Comparison of ENCODE assay signal across 25 cellular contexts in genomic region chr11:45472713-45473317, GRCh38.
"Had no signal": no experiment of that assay in that cellular context is flagged by ENCODE, and none has a peak within 500 bp of the region (broad histone marks: within the 10 kb centered on the region; RNA-seq: fewer than 3 reads in every experiment).

No MANE protein-coding gene starts in this region.

- H3K27me3 Mint-ChIP-seq: activated CD4-positive, alpha-beta memory T cell treated with anti-CD3 and anti-CD28 coated beads, Interleukin-2, amount 10 ng/mL, durations not matched to agents 7 days and 5 days; central memory CD8-positive, alpha-beta T cell had no signal

- H3K27ac ChIP-seq: brain microvascular endothelial cell, coronary artery, gastrocnemius medialis, heart left ventricle, left lung, thyroid gland had no signal

- H3K27ac Mint-ChIP-seq: activated B cell treated with CpG ODN at 0.5 μM for 24 hours; activated CD4-positive, alpha-beta memory T cell treated with anti-CD3 and anti-CD28 coated beads, Interleukin-2, amount 10 ng/mL, durations not matched to agents 7 days and 5 days; activated CD8-positive, alpha-beta memory T cell treated with anti-CD3 and anti-CD28 coated beads, Interleukin-2, amount 10 ng/mL, durations not matched to agents 7 days and 5 days; activated naive CD4-positive, alpha-beta T cell treated with anti-CD3 and anti-CD28 coated beads for 36 hours; activated T-helper 2 cell treated with anti-CD3 and anti-CD28 coated beads, Interferon-gamma antibody, Interleukin-2, Interleukin-4, amounts not matched to agents 10 μg/mL and 5 μg/mL and 100 μg/mL, durations not matched to agents 14 hours and 24 hours and 36 hours had no signal

- H3K36me3 ChIP-seq: brain microvascular endothelial cell, gastrocnemius medialis, heart left ventricle, left lung, thyroid gland had no signal

- H3K4me3 ChIP-seq: coronary artery, gastrocnemius medialis, heart left ventricle, left lung, mucosa of descending colon, thyroid gland had no signal

- H3K4me3 Mint-ChIP-seq: activated B cell treated with CpG ODN at 0.5 μM for 24 hours; activated CD4-positive, alpha-beta memory T cell treated with anti-CD3 and anti-CD28 coated beads, Interleukin-2, amount 10 ng/mL, durations not matched to agents 7 days and 5 days; activated CD8-positive, alpha-beta memory T cell treated with anti-CD3 and anti-CD28 coated beads, Interleukin-2, amount 10 ng/mL, durations not matched to agents 7 days and 5 days; activated naive CD4-positive, alpha-beta T cell treated with anti-CD3 and anti-CD28 coated beads for 36 hours; central memory CD8-positive, alpha-beta T cell; naive B cell had no signal

- DNase-seq: activated B cell treated with CpG ODN at 0.5 μM for 24 hours; activated CD4-positive, alpha-beta memory T cell treated with anti-CD3 and anti-CD28 coated beads, Interleukin-2, amount 10 ng/mL, durations not matched to agents 7 days and 5 days; activated CD4-positive, alpha-beta T cell treated with anti-CD3 and anti-CD28 coated beads for 4 hours; activated CD8-positive, alpha-beta memory T cell treated with anti-CD3 and anti-CD28 coated beads, Interleukin-2, amount 10 ng/mL, durations not matched to agents 7 days and 5 days; activated naive CD4-positive, alpha-beta T cell treated with anti-CD3 and anti-CD28 coated beads for 36 hours; activated T-cell treated with anti-CD3 and anti-CD28 coated beads, Interleukin-2, amount 50 U/mL, for 1 hour; brain microvascular endothelial cell; gastrocnemius medialis; heart left ventricle; kidney; left lung; mucosa of descending colon; naive B cell; nucleus accumbens; retina; stimulated activated CD4-positive, alpha-beta T cell treated with anti-CD3 and anti-CD28 coated beads, Interleukin-12 subunit alpha, Interleukin-12 subunit beta, amount 100 ng/mL, for 4 hours; stimulated activated CD4-positive, alpha-beta T cell treated with anti-CD3 and anti-CD28 coated beads, Interleukin-1b, Interleukin-23, amount 100 ng/mL, for 48 hours; stimulated activated naive CD4-positive, alpha-beta T cell treated with Interleukin-2 at 50 U/mL for 16 hours; T-helper 1 cell; T-helper 9 cell; thyroid gland had no signal

- H3K9me3 ChIP-seq: gastrocnemius medialis, heart left ventricle, left lung, mucosa of descending colon, thyroid gland had no signal

- H3K4me1 ChIP-seq: gastrocnemius medialis, left lung, thyroid gland had no signal

- H3K9me3 Mint-ChIP-seq: activated B cell treated with CpG ODN at 0.5 μM for 24 hours; activated CD4-positive, alpha-beta memory T cell treated with anti-CD3 and anti-CD28 coated beads, Interleukin-2, amount 10 ng/mL, durations not matched to agents 7 days and 5 days; activated naive CD4-positive, alpha-beta T cell treated with anti-CD3 and anti-CD28 coated beads for 36 hours; activated T-helper 2 cell treated with anti-CD3 and anti-CD28 coated beads, Interferon-gamma antibody, Interleukin-2, Interleukin-4, amounts not matched to agents 10 μg/mL and 5 μg/mL and 100 μg/mL, durations not matched to agents 14 hours and 24 hours and 36 hours; central memory CD8-positive, alpha-beta T cell had no signal

- H3K4me1 Mint-ChIP-seq: activated B cell treated with CpG ODN at 0.5 μM for 24 hours; activated CD4-positive, alpha-beta memory T cell treated with anti-CD3 and anti-CD28 coated beads, Interleukin-2, amount 10 ng/mL, durations not matched to agents 7 days and 5 days; activated CD8-positive, alpha-beta memory T cell treated with anti-CD3 and anti-CD28 coated beads, Interleukin-2, amount 10 ng/mL, durations not matched to agents 7 days and 5 days; central memory CD8-positive, alpha-beta T cell had no signal

- H3K36me3 Mint-ChIP-seq: activated CD8-positive, alpha-beta memory T cell treated with anti-CD3 and anti-CD28 coated beads, Interleukin-2, amount 10 ng/mL, durations not matched to agents 7 days and 5 days; naive B cell had no signal

- ATAC-seq: activated CD8-positive, alpha-beta memory T cell treated with anti-CD3 and anti-CD28 coated beads, Interleukin-2, amount 10 ng/mL, durations not matched to agents 7 days and 5 days; esophagus mucosa; gastrocnemius medialis; heart left ventricle; left lung had no signal

- H3K27me3 ChIP-seq: brain microvascular endothelial cell, gastrocnemius medialis, heart left ventricle, left lung, thyroid gland had no signal
